Comparison of ENCODE assay signal across 21 cellular contexts in genomic region chr5:39678533-39678932, GRCh38.
DNase-seq lines count a peak whose midpoint lies in the region; ATAC-seq, FAIRE-seq and TF ChIP-seq lines count a peak whose summit lies in the region.
"Had no signal": no experiment of that assay in that cellular context is flagged by ENCODE, and none has a peak within 500 bp of the region (broad histone marks: within the 10 kb centered on the region; RNA-seq: fewer than 3 reads in every experiment).

No MANE protein-coding gene starts in this region.

- H3K4me3 ChIP-seq in smooth muscle cell = no peak overlapping the region
- H3K4me3 ChIP-seq: A549, GM23338 had no signal

- H3K27me3 ChIP-seq in foreskin keratinocyte = no peaks in the 10 kb centered on the region
- H3K27me3 ChIP-seq in smooth muscle cell (ENCODE audit: low read depth) = no peaks in the 10 kb centered on the region

- H3F3A ChIP-seq in smooth muscle cell (ENCODE audit: low read depth) = no peaks in the 10 kb centered on the region

- peaks cover 8% of the 10 kb centered on the region for H3K4me1 ChIP-seq in foreskin keratinocyte
- peaks cover 7% of the 10 kb centered on the region for H3K4me1 ChIP-seq in smooth muscle cell (ENCODE audit: low read depth)
- H3K4me1 ChIP-seq: A549, Caco-2 had no signal

- DNase-seq in NCI-H82 (lab: John Stamatoyannopoulos, UW) (peak; percentile 37), NCI-H82 treated with DMSO at 0.1 percent for 48 hours (lab: John Stamatoyannopoulos, UW; ENCODE audit: unreplicated experiment) (no peak), foreskin keratinocyte (no peak), smooth muscle cell (lab: John Stamatoyannopoulos, UW; ENCODE audit: unreplicated experiment) (no peak), GM12891 (ENCODE audit: insufficient read length, low spot score) (no peak), Kasumi-1 (lab: John Stamatoyannopoulos, UW) (no peak)
- DNase-seq: AML-193; Caco-2; CD4-positive, alpha-beta T cell; HCEC 1CT; IMR-90 had no signal

- peak overlapping the region; percentile 21 for H2AFZ ChIP-seq in smooth muscle cell (ENCODE audit: low read depth)

- no peaks in the 10 kb centered on the region for H4K20me1 ChIP-seq in smooth muscle cell (ENCODE audit: low read depth)

- WGBS in smooth muscle cell (ENCODE audit: low lambda C conversion rate) = 17% methylated on average over 1 of the region's 1 CpG

- no peak overlapping the region for H3K9ac ChIP-seq in smooth muscle cell (ENCODE audit: low read depth)

- TF ChIP-seq CTCF in foreskin keratinocyte (conservative IDR thresholded peaks at IDR 0.05) (no peak), smooth muscle cell (IDR thresholded peaks at IDR 0.05; ENCODE audit: borderline replicate concordance, insufficient read depth, poor library complexity, severe bottlenecking) (no peak)

- no peaks in the 10 kb centered on the region for H3K36me3 ChIP-seq in smooth muscle cell (ENCODE audit: low read depth)

- ATAC-seq in foreskin keratinocyte = peak; percentile 16
- ATAC-seq in HG03139 (IDR thresholded peaks at IDR 0.05; ENCODE audit: unreplicated experiment) = no peak
- ATAC-seq: A549, GM23338 had no signal

- H3K27ac ChIP-seq in foreskin keratinocyte = no peak overlapping the region
- H3K27ac ChIP-seq in smooth muscle cell (ENCODE audit: low read depth) = peak overlapping the region; percentile 16
- H3K27ac ChIP-seq: 22Rv1, A549, C4-2B had no signal

- peak overlapping the region; percentile 29 for H3K4me2 ChIP-seq in smooth muscle cell
- H3K4me2 ChIP-seq: A549, GM23338 had no signal

- no peak for FAIRE-seq in GM12891 (lab: Jason Lieb, UNC)
- FAIRE-seq: A549, D721Med, G401.6, GM12892, H54, HTR-8/SVneo had no signal

- TF ChIP-seq POLR2A in GM12891 (IDR thresholded peaks at IDR 0.05; ENCODE audit: low read depth, low read length) = no peak

- no peaks in the 10 kb centered on the region for H3K9me3 ChIP-seq in smooth muscle cell (replicated peaks; ENCODE audit: low read depth)
- H3K9me3 ChIP-seq: A549, Caco-2 had no signal

- H3K79me2 ChIP-seq in smooth muscle cell (ENCODE audit: low read depth) = no peaks in the 10 kb centered on the region

TF ChIP-seq in GM12891, 5 proteins besides CTCF, POLR2A, EP300 and RAD21:
- TF ChIP-seq POU2F2 (IDR thresholded peaks at IDR 0.05; ENCODE audit: low read depth, low read length) (no peak), TAF1 (IDR thresholded peaks at IDR 0.05; ENCODE audit: low read depth, low read length) (no peak), SPI1 (IDR thresholded peaks at IDR 0.05; ENCODE audit: low read depth, low read length) (no peak), PAX5 (IDR thresholded peaks at IDR 0.05; ENCODE audit: insufficient read depth, low read length, severe bottlenecking) (no peak), POLR2AphosphoS5 (IDR thresholded peaks at IDR 0.05; ENCODE audit: low read depth, low read length) (no peak)
